15 cellular contexts compared by ENCODE assay signal in the genomic region with DNA sequence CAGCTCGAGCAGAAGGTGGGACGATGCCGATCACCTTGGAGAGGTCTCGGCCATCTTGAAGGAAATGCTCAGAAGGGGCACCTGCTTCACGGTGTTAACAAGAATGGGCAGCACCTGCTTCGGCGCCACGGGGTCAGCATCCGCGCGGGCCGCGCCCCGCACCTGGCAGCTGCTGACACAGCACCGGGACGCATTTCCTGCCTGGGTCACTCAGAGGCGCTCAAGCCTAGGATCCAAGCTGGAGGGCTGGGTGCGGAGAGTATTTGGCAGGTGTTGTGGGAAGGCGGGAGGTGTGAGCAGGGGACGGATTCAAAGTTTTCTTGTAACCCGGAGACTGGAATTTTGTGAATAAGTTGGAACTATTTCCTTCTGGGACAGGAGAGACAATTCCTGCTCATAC. TPM values are rescaled to one million over a fixed set of nuclear protein-coding genes. Genes with fewer than 3 reads are reported as not detected.
DNase-seq lines count a peak whose midpoint lies in the region; ATAC-seq, FAIRE-seq and TF ChIP-seq lines count a peak whose summit lies in the region.
"Had no signal": no experiment of that assay in that cellular context is flagged by ENCODE, and none has a peak within 500 bp of the region (broad histone marks: within the 10 kb centered on the region; RNA-seq: fewer than 3 reads in every experiment).

No MANE protein-coding gene starts in this region.

- peak; percentile 93 for ATAC-seq in GM23338
- ATAC-seq in foreskin keratinocyte = peak; percentile 55
- ATAC-seq: CD8-positive, alpha-beta T cell; HCT116; Panc1 had no signal

- H3K27me3 Mint-ChIP-seq in GM23338 (ENCODE audit: insufficient read depth, low read depth, poor library complexity) = peaks cover 5% of the 10 kb centered on the region
- peaks cover 43% of the 10 kb centered on the region for H3K27me3 Mint-ChIP-seq in activated naive CD4-positive, alpha-beta T cell treated with anti-CD3 and anti-CD28 coated beads, Interleukin-2, amount 10 ng/mL, durations not matched to agents 7 days and 5 days

- H3K9me3 ChIP-seq in small intestine (ENCODE audit: control insufficient read depth, low read depth) = no peaks in the 10 kb centered on the region
- H3K9me3 ChIP-seq: BE2C had no signal

- CTCF ChIA-PET in activated naive CD4-positive, alpha-beta T cell treated with anti-CD3 and anti-CD28 coated beads, Interleukin-2, amount 10 ng/mL, durations not matched to agents 7 days and 5 days (lab: Charles Lee) = no interaction called here

- H3K36me3 ChIP-seq in GM23338 (ENCODE audit: insufficient read depth) (no peaks in the 10 kb centered on the region; the same call in 1 of the 2 replicates), small intestine (ENCODE audit: control insufficient read depth in 2 of 2, insufficient read depth in 2 of 2, low read length in 2 of 2) (no peaks in the 10 kb centered on the region)
- H3K36me3 ChIP-seq: BE2C had no signal

- TF ChIP-seq CTCF in GM23338 (conservative IDR thresholded peaks at IDR 0.05; ENCODE audit: low read depth in 2 of 2) = peak; percentile 20 to 57; a peak in 3 of 4 replicates
- TF ChIP-seq CTCF in foreskin keratinocyte (conservative IDR thresholded peaks at IDR 0.05) = peak; percentile 21

- no peaks in the 10 kb centered on the region for H3K79me2 ChIP-seq in GM23338 (replicated peaks; ENCODE audit: insufficient read depth)

- no peak for FAIRE-seq in small intestine (lab: Jason Lieb, UNC)

- H3K27ac Mint-ChIP-seq in GM23338 = no peak overlapping the region
- H3K27ac Mint-ChIP-seq in activated naive CD4-positive, alpha-beta T cell treated with anti-CD3 and anti-CD28 coated beads, Interleukin-2, amount 10 ng/mL, durations not matched to agents 7 days and 5 days = no peak overlapping the region
- H3K27ac Mint-ChIP-seq: CD8-positive, alpha-beta T cell had no signal

- 33 to 54% (median 36%) methylated on average over 21 of the region's 21 CpGs for WGBS in small intestine, 3 donors

- H3K36me3 Mint-ChIP-seq in GM23338 (ENCODE audit: low read depth) = peaks cover 4% of the 10 kb centered on the region
- H3K36me3 Mint-ChIP-seq in activated naive CD4-positive, alpha-beta T cell treated with anti-CD3 and anti-CD28 coated beads, Interleukin-2, amount 10 ng/mL, durations not matched to agents 7 days and 5 days = peaks cover 2% of the 10 kb centered on the region
- H3K36me3 Mint-ChIP-seq: CD8-positive, alpha-beta T cell had no signal

- no peaks in the 10 kb centered on the region for H3K9me2 ChIP-seq in GM23338 (ENCODE audit: insufficient read depth)

- H3F3A ChIP-seq in GM23338 (replicated peaks; ENCODE audit: low read depth) = no peaks in the 10 kb centered on the region

- DNase-seq in GM23338 (ENCODE audit: low spot score) (peak; percentile 79), NCI-H510A treated with DMSO at 0.1 percent for 48 hours (lab: John Stamatoyannopoulos, UW) (peak; percentile 21), foreskin keratinocyte (no peak), small intestine (peak; percentile 25), dedifferentiated amniotic fluid mesenchymal stem cell (ENCODE audit: extremely low spot score) (no peak), NAMALWA (ENCODE audit: low spot score) (no peak)
- DNase-seq in activated naive CD4-positive, alpha-beta T cell treated with anti-CD3 and anti-CD28 coated beads, Interleukin-2, amount 10 ng/mL, durations not matched to agents 7 days and 5 days = no peak
- DNase-seq: BE2C; CD8-positive, alpha-beta T cell; NCI-H1048; NCI-H1694 treated with DMSO at 0.1 percent for 48 hours; SIG-M5 had no signal

- H3K27ac ChIP-seq in GM23338 (ENCODE audit: low read depth) (no peak overlapping the region), foreskin keratinocyte (no peak overlapping the region), small intestine (ENCODE audit: low read depth in 1 of 2, low read length in 1 of 2) (no peak overlapping the region)
- H3K27ac ChIP-seq: HL-60 had no signal

- no peak overlapping the region for H3K4me3 Mint-ChIP-seq in GM23338
- no peak overlapping the region for H3K4me3 Mint-ChIP-seq in activated naive CD4-positive, alpha-beta T cell treated with anti-CD3 and anti-CD28 coated beads, Interleukin-2, amount 10 ng/mL, durations not matched to agents 7 days and 5 days
- H3K4me3 Mint-ChIP-seq: CD8-positive, alpha-beta T cell had no signal

- no peak overlapping the region for H3K4me2 ChIP-seq in GM23338

- peak overlapping the region; percentile 2 for H2AFZ ChIP-seq in GM23338

- no peaks in the 10 kb centered on the region for H4K20me1 ChIP-seq in GM23338 (replicated peaks; ENCODE audit: insufficient read depth)

- peaks cover 16% of the 10 kb centered on the region for H3K4me1 Mint-ChIP-seq in GM23338
- H3K4me1 Mint-ChIP-seq in activated naive CD4-positive, alpha-beta T cell treated with anti-CD3 and anti-CD28 coated beads, Interleukin-2, amount 10 ng/mL, durations not matched to agents 7 days and 5 days = peaks cover 39% of the 10 kb centered on the region

- H3K4me1 ChIP-seq in GM23338 (ENCODE audit: insufficient read depth) = peaks cover 13% of the 10 kb centered on the region
- no peaks in the 10 kb centered on the region for H3K4me1 ChIP-seq in foreskin keratinocyte
- no peaks in the 10 kb centered on the region for H3K4me1 ChIP-seq in small intestine (ENCODE audit: control insufficient read depth in 2 of 2, insufficient read depth in 1 of 2, low read depth in 1 of 2, low read length in 1 of 2)
- H3K4me1 ChIP-seq: BE2C had no signal

- H3K9me3 Mint-ChIP-seq in GM23338 = peaks cover 18% of the 10 kb centered on the region
- H3K9me3 Mint-ChIP-seq in activated naive CD4-positive, alpha-beta T cell treated with anti-CD3 and anti-CD28 coated beads, Interleukin-2, amount 10 ng/mL, durations not matched to agents 7 days and 5 days = peaks cover 3% of the 10 kb centered on the region
- H3K9me3 Mint-ChIP-seq: CD8-positive, alpha-beta T cell had no signal

- H3K27me3 ChIP-seq in GM23338 (ENCODE audit: insufficient read depth) (no peaks in the 10 kb centered on the region), foreskin keratinocyte (peaks cover 26% of the 10 kb centered on the region), small intestine (ENCODE audit: control insufficient read depth in 2 of 2, insufficient read depth in 2 of 2, low read length in 2 of 2) (no peaks in the 10 kb centered on the region)
- H3K27me3 ChIP-seq: BE2C had no signal

- H3K4me3 ChIP-seq in GM23338 (no peak overlapping the region), small intestine (ENCODE audit: low read depth in 1 of 2, low read length in 2 of 2) (no peak overlapping the region)

TF ChIP-seq in GM23338, 12 proteins besides CTCF, POLR2A, EP300 and RAD21:
- TF ChIP-seq CREB1 (CRISPR knock-in tag; IDR thresholded peaks at IDR 0.05; ENCODE audit: low read depth) = peak; percentile 9; the same call in 1 of the 2 replicates
- TF ChIP-seq ZNF114 (CRISPR knock-in tag; IDR thresholded peaks at IDR 0.05) = no peak
- no peak for TF ChIP-seq EZH2 (IDR thresholded peaks at IDR 0.05; ENCODE audit: low read depth, unreplicated experiment)
- no peak for TF ChIP-seq NANOG (IDR thresholded peaks at IDR 0.05; ENCODE audit: borderline replicate concordance)

RNA-seq across cellular contexts. Expression of a gene that starts 39.3 kb away (rescaled TPM):
- 14.7 and 21.6 TPM in 2 replicates for total RNA-seq in GM23338 (2014; rRNA removed; shearing (Covaris generic))
- polyA plus RNA-seq in GM23338 (2016; fragmentation: Nextera tagmentation; extraction: Ambion mirVana) = 15.2 and 17.3 TPM in 2 replicates
- 11.8 and 12.9 TPM in 2 replicates for total RNA-seq in foreskin keratinocyte
- 8.8 and 10.4 TPM in 2 replicates for polyA plus RNA-seq in foreskin keratinocyte
- polyA plus RNA-seq in small intestine = 10 to 100 TPM; 15.8 to 29.5 (median 20.0) TPM

Comparison
In these comparisons a context has a peak if more than half of its experiments do, and no peak if none do; other contexts are left out.
1. DNase-seq: peak in GM23338 (single experiment), NCI-H510A treated with DMSO at 0.1 percent for 48 hours (single experiment) and small intestine (single experiment); none in foreskin keratinocyte (0 of 2), dedifferentiated amniotic fluid mesenchymal stem cell (single experiment), activated naive CD4-positive, alpha-beta T cell treated with anti-CD3 and anti-CD28 coated beads, Interleukin-2, amount 10 ng/mL, durations not matched to agents 7 days and 5 days (single experiment) and NAMALWA (single experiment).